In genomic region chr1:234988160-234988528, GRCh38 we compare ENCODE assay signal across 10 cellular contexts.
DNase-seq lines count a peak whose midpoint lies in the region; ATAC-seq and TF ChIP-seq lines count a peak whose summit lies in the region.
"Had no signal": no experiment of that assay in that cellular context is flagged by ENCODE, and none has a peak within 500 bp of the region (broad histone marks: within the 10 kb centered on the region; RNA-seq: fewer than 3 reads in every experiment).

No MANE protein-coding gene starts in this region.

- peak overlapping the region; percentile 97 to 98 (median 97) for H3K27ac Mint-ChIP-seq in nephron

- H3K4me3 Mint-ChIP-seq in nephron: no peak overlapping the region
- H3K4me3 Mint-ChIP-seq: CD4-positive, alpha-beta T cell had no signal

- no peaks in the 10 kb centered on the region for H3K9me3 Mint-ChIP-seq in nephron
- H3K9me3 Mint-ChIP-seq: CD4-positive, alpha-beta T cell had no signal

- H3K27me3 Mint-ChIP-seq in nephron (ENCODE audit: low read depth): no peaks in the 10 kb centered on the region
- H3K27me3 Mint-ChIP-seq: CD4-positive, alpha-beta T cell had no signal

- no peak for TF ChIP-seq POLR2A in vagina (IDR thresholded peaks at IDR 0.05)

- intact Hi-C loops in left ventricle myocardium superior (cut with micrococcal nuclease) (loop anchor here (10.0 kb wide), 1 partner anchor 383 kb away; no protein-coding TSS in a partner anchor), vagina (cut with DNase I) (loop anchor here (10.0 kb wide), 1 partner anchor 453 kb away; no protein-coding TSS in a partner anchor)

- H3K4me1 Mint-ChIP-seq in nephron: peaks cover 61% of the 10 kb centered on the region

- H3K36me3 Mint-ChIP-seq in nephron (ENCODE audit: low read depth): no peaks in the 10 kb centered on the region

- H3K4me1 ChIP-seq in right atrium auricular region (peaks cover 0 to 40% of the 10 kb centered on the region in 2 donors), vagina (peaks cover 63% of the 10 kb centered on the region)

- no peak for TF ChIP-seq CTCF in right atrium auricular region (IDR thresholded peaks at IDR 0.05)
- TF ChIP-seq CTCF in nephron (IDR thresholded peaks at IDR 0.05; ENCODE audit: unreplicated experiment in 3 of 3): no peak
- TF ChIP-seq CTCF in vagina (IDR thresholded peaks at IDR 0.05): no peak

- H3K36me3 ChIP-seq in right atrium auricular region: no peaks in the 10 kb centered on the region
- H3K36me3 ChIP-seq in vagina: no peaks in the 10 kb centered on the region

- no peaks in the 10 kb centered on the region for H3K27me3 ChIP-seq in right atrium auricular region
- H3K27me3 ChIP-seq in vagina: no peaks in the 10 kb centered on the region

- DNase-seq in right atrium auricular region (ENCODE audit: low spot score): no peak
- DNase-seq in left ventricle myocardium superior: no peak
- DNase-seq in vagina (ENCODE audit: extremely low spot score in 2 of 2): no peak
- no peak for DNase-seq in ureter (ENCODE audit: low spot score)
- no peak for DNase-seq in Ammon's horn (ENCODE audit: low spot score)
- no peak for DNase-seq in NCI-H2227 treated with DMSO at 0.1 percent for 48 hours (lab: John Stamatoyannopoulos, UW)
- DNase-seq: CD4-positive, alpha-beta T cell; NCI-H226 had no signal

- H3K9me3 ChIP-seq in right atrium auricular region (no peaks in the 10 kb centered on the region), vagina (no peaks in the 10 kb centered on the region)

- H3K27ac ChIP-seq in right atrium auricular region: peak overlapping the region; percentile 87 to 96
- H3K27ac ChIP-seq in cingulate gyrus (ENCODE audit: low read depth, low read length): peak overlapping the region; percentile 91
- H3K27ac ChIP-seq in vagina: peak overlapping the region; percentile 86

- ATAC-seq in left ventricle myocardium superior: no peak

- H3K4me3 ChIP-seq in right atrium auricular region (no peak overlapping the region), vagina (no peak overlapping the region)
